ENCODE assay signal across 14 cellular contexts in the genomic region with DNA sequence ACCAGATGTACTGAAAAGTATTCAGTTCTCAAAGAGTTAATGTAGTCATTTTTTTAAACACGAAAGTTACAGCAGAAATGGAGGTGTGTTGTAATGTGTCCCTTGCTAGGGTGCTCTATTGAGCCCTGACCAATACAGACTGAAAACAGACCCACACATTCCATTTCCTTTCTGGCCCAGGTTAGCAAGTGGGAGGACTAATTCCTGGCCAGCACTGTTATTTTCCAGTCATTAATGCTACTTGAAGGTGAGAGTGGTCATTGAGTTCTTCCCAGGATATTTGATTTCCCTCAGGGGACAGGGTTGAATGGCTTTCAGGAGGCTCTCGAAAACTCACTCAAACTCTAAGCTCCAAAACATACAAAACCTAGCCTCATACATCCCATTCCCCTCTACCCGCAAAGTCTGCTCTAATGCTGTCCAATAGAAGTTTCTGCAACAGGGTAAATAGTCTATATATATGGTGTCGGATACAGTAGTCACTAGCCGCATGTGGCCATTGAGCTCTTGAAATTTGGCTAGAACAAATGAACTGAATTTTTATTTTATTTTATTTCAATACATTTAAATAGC.
"Had no signal": no experiment of that assay in that cellular context is flagged by ENCODE, and none has a peak within 500 bp of the region (broad histone marks: within the 10 kb centered on the region; RNA-seq: fewer than 3 reads in every experiment).

No MANE protein-coding gene starts in this region.

- ATAC-seq: activated CD4-positive, alpha-beta T cell treated with anti-CD3 and anti-CD28 coated beads for 36 hours; activated CD8-positive, alpha-beta T cell treated with anti-CD3 and anti-CD28 coated beads for 36 hours; left colon; psoas muscle; stimulated activated naive B cell treated with anti-CD40 and anti-IgM and Interleukin-4, amounts not matched to agents 10 μg/mL and 1 μg/mL and 100 μg/mL, for 72 hours had no signal

- FAIRE-seq: endometrium had no signal

- DNase-seq: activated CD4-positive, alpha-beta T cell treated with anti-CD3 and anti-CD28 coated beads for 36 hours; activated CD8-positive, alpha-beta memory T cell treated with anti-CD3 and anti-CD28 coated beads, Interleukin-2, amount 50 U/mL, for 48 hours; activated CD8-positive, alpha-beta T cell treated with anti-CD3 and anti-CD28 coated beads for 36 hours; activated naive CD4-positive, alpha-beta T cell; immature natural killer cell; left colon; mesenchymal stem cell; psoas muscle; sigmoid colon; stimulated activated CD4-positive, alpha-beta T cell treated with anti-CD3 and anti-CD28 coated beads, Interleukin-2, amount 100 ng/mL, for 24 hours; stimulated activated naive B cell treated with anti-CD40 and anti-IgM and Interleukin-4, amounts not matched to agents 10 μg/mL and 1 μg/mL and 100 μg/mL, for 72 hours; trophoblast cell; WERI-Rb-1 had no signal
